26 cellular contexts compared by ENCODE assay signal in genomic region chr7:28599411-28599810, GRCh38.
"Had no signal": no experiment of that assay in that cellular context is flagged by ENCODE, and none has a peak within 500 bp of the region (broad histone marks: within the 10 kb centered on the region; RNA-seq: fewer than 3 reads in every experiment).

No MANE protein-coding gene starts in this region.

- DNase-seq: stimulated activated CD4-positive, alpha-beta T cell treated with anti-CD3 and anti-CD28 coated beads, Interleukin-2, amount 100 ng/mL, for 48 hours; stimulated activated CD4-positive, alpha-beta T cell treated with anti-CD3 and anti-CD28 coated beads, Interleukin-4, amount 100 ng/mL, for 1 hour; stimulated activated CD4-positive, alpha-beta T cell treated with anti-CD3 and anti-CD28 coated beads, Interleukin-4, amount 100 ng/mL, for 24 hours; stimulated activated CD4-positive, alpha-beta T cell treated with anti-CD3 and anti-CD28 coated beads, Interleukin-4, amount 100 ng/mL, for 4 hours; stimulated activated CD8-positive, alpha-beta memory T cell treated with anti-CD3 and anti-CD28 coated beads, Interleukin-4, amount 100 ng/mL, for 48 hours; stimulated activated naive B cell treated with anti-CD40 and anti-IgM and Interleukin-4, amounts not matched to agents 10 μg/mL and 1 μg/mL and 100 μg/mL, for 72 hours; stimulated activated naive CD4-positive, alpha-beta T cell; stimulated activated naive CD4-positive, alpha-beta T cell treated with Interleukin-2 at 50 U/mL for 16 hours; stimulated activated naive CD8-positive, alpha-beta T cell treated with anti-CD3 and anti-CD28 coated beads, Interleukin-15, amount 100 ng/mL, for 72 hours; stimulated activated naive CD8-positive, alpha-beta T cell treated with anti-CD3 and anti-CD28 coated beads, Interleukin-15, Interleukin-2, amounts not matched to agents 100 U/mL and 50 U/mL, for 24 hours; stomach; substantia nigra; testis; thyroid gland; tibial artery; transverse colon; upper lobe of left lung; upper lobe of right lung; uterus had no signal

- H3K36me3 ChIP-seq: stomach, suprapubic skin, thoracic aorta, thyroid gland, tibial artery, tibial nerve, transverse colon, upper lobe of left lung, upper lobe of right lung, uterus, vagina had no signal

- ATAC-seq: stimulated activated effector memory CD8-positive, alpha-beta T cell treated with anti-CD3 and anti-CD28 coated beads, Interleukin-12 subunit alpha, Interleukin-12 subunit beta, amount 100 ng/mL, for 72 hours; stimulated activated memory B cell treated with anti-CD40 and anti-IgM and Interleukin-4, amounts not matched to agents 10 μg/mL and 1 μg/mL and 100 μg/mL, for 72 hours; stimulated activated naive B cell treated with anti-CD40 and anti-IgM and Interleukin-4, amounts not matched to agents 10 μg/mL and 1 μg/mL and 100 μg/mL, for 72 hours; stimulated activated naive CD8-positive, alpha-beta T cell treated with anti-CD3 and anti-CD28 coated beads, Interleukin-15, amount 100 ng/mL, for 72 hours; stimulated activated naive CD8-positive, alpha-beta T cell treated with anti-CD3 and anti-CD28 coated beads, Interleukin-15, Interleukin-2, amounts not matched to agents 100 U/mL and 50 U/mL, for 24 hours; upper lobe of right lung had no signal

- H3K27me3 ChIP-seq: stomach, suprapubic skin, testis, thyroid gland, tibial artery, tibial nerve, upper lobe of left lung, upper lobe of right lung, uterus, vagina had no signal

- H3K4me3 ChIP-seq: stomach, suprapubic skin, testis, thoracic aorta, thyroid gland, tibial artery, tibial nerve, transverse colon, upper lobe of left lung, upper lobe of right lung, uterus, vagina had no signal

- H3K27ac ChIP-seq: stomach, suprapubic skin, testis, thoracic aorta, thyroid gland, tibial artery, tibial nerve, transverse colon, upper lobe of left lung, upper lobe of right lung, uterus, vagina had no signal

- H3K4me1 ChIP-seq: stomach, suprapubic skin, testis, thyroid gland, tibial artery, tibial nerve, transverse colon, upper lobe of left lung, upper lobe of right lung, uterus, vagina had no signal

- FAIRE-seq: urothelium cell line had no signal

- H3K9me3 ChIP-seq: stomach, suprapubic skin, testis, thoracic aorta, thyroid gland, tibial artery, tibial nerve, transverse colon, upper lobe of left lung, upper lobe of right lung, uterus, vagina had no signal
